Comparison of ENCODE assay signal across 19 cellular contexts in the genomic region with DNA sequence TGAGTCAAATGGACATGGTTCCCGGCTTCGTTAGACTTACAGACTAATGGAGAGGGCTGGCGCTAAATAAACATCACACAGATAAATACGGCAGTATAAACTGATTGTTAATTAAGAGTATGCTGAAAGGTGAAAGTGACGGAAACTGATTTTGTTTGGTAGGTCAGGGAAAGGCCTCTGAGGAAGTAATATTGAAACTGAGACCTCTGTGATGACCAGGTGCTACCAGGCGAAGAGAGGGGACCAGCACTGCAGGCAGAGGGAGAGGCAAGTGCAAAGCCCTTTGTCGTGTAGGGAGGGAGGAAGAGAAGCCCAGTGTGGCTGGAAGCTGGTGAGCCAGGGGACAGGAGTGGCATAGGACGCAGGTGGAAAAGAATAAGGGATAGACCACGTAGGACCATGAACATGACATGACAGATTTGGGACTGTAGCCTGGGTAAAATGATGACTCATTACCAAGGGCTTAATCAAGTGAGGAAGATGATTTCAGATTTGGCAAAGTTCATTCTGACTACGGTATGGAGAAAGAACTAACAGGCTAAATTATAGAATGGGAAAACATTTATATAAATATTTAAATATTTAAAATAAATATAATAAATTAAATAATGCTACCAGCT.
DNase-seq lines count a peak whose midpoint lies in the region; ATAC-seq, FAIRE-seq and TF ChIP-seq lines count a peak whose summit lies in the region.
"Had no signal": no experiment of that assay in that cellular context is flagged by ENCODE, and none has a peak within 500 bp of the region (broad histone marks: within the 10 kb centered on the region; RNA-seq: fewer than 3 reads in every experiment).

No MANE protein-coding gene starts in this region.

- no peak overlapping the region for H2AK5ac ChIP-seq in trophoblast cell (ENCODE audit: low read length)

- H3K9me3 ChIP-seq in astrocyte (ENCODE audit: insufficient read depth, low read depth, low read length) (no peaks in the 10 kb centered on the region), trophoblast cell (ENCODE audit: insufficient read depth, low read depth, low read length) (peaks cover 2% of the 10 kb centered on the region)

- no peak overlapping the region for H3K27ac Mint-ChIP-seq in astrocyte (ENCODE audit: unreplicated experiment)
- H3K27ac Mint-ChIP-seq: HFFc6, IgD-negative memory B cell had no signal

- no peak overlapping the region for H3K4ac ChIP-seq in trophoblast cell (ENCODE audit: low read depth, low read length)

- H2BK120ac ChIP-seq in trophoblast cell (ENCODE audit: insufficient read depth, low read length, poor library complexity): no peak overlapping the region

- no CpG with 5 or more reads among the region's 10 CpGs for WGBS in trophoblast cell (ENCODE audit: extremely low coverage, insufficient coverage, insufficient read length)

- H3K4me3 ChIP-seq in astrocyte (ENCODE audit: insufficient read depth, low read depth, low read length) (no peak overlapping the region), trophoblast cell (ENCODE audit: low read depth, low read length) (no peak overlapping the region)

- H4K20me1 ChIP-seq in astrocyte (ENCODE audit: insufficient read depth, low read length): no peaks in the 10 kb centered on the region

- peak overlapping the region; percentile 21 for H3K23ac ChIP-seq in trophoblast cell (ENCODE audit: low read length)

- no peaks in the 10 kb centered on the region for H3K79me1 ChIP-seq in trophoblast cell (ENCODE audit: low read length)

- no peak overlapping the region for H3K18ac ChIP-seq in trophoblast cell (ENCODE audit: low read length)

- no peaks in the 10 kb centered on the region for H3K27me3 Mint-ChIP-seq in astrocyte (ENCODE audit: low read depth, unreplicated experiment)
- H3K27me3 Mint-ChIP-seq: IgD-negative memory B cell had no signal

- H4K8ac ChIP-seq in trophoblast cell (ENCODE audit: low read depth, low read length): no peak overlapping the region

- H2BK12ac ChIP-seq in trophoblast cell (ENCODE audit: low read length): no peak overlapping the region

- no peak overlapping the region for H3K27ac ChIP-seq in astrocyte (ENCODE audit: low read depth, low read length)
- H3K27ac ChIP-seq in trophoblast cell (ENCODE audit: low read depth, low read length): no peak overlapping the region
- H3K27ac ChIP-seq: C4-2B had no signal

- TF ChIP-seq CTCF in astrocyte (IDR thresholded peaks at IDR 0.05; ENCODE audit: insufficient read depth, low read depth, low read length): no peak

- H3K27me3 ChIP-seq in astrocyte (ENCODE audit: insufficient read depth, low read length): no peaks in the 10 kb centered on the region
- H3K27me3 ChIP-seq in trophoblast cell (ENCODE audit: insufficient read depth, low read length): no peaks in the 10 kb centered on the region

- H4K91ac ChIP-seq in trophoblast cell (ENCODE audit: low read depth, low read length): no peak overlapping the region

- H3K4me3 Mint-ChIP-seq in astrocyte (ENCODE audit: unreplicated experiment): no peak overlapping the region
- H3K4me3 Mint-ChIP-seq: HFFc6, IgD-negative memory B cell had no signal

- no peak overlapping the region for H3K9ac ChIP-seq in astrocyte (ENCODE audit: low read length)
- no peak overlapping the region for H3K9ac ChIP-seq in trophoblast cell (ENCODE audit: low read length)

- H3K9me3 Mint-ChIP-seq in astrocyte (ENCODE audit: unreplicated experiment): no peaks in the 10 kb centered on the region
- H3K9me3 Mint-ChIP-seq: HFFc6 had no signal

- H2AFZ ChIP-seq in astrocyte (ENCODE audit: low read depth, low read length): no peak overlapping the region
- no peak overlapping the region for H2AFZ ChIP-seq in trophoblast cell (ENCODE audit: insufficient read depth, low read length, poor library complexity)

- FAIRE-seq in astrocyte (lab: Jason Lieb, UNC): no peak
- FAIRE-seq: GM19239, H54 had no signal

- H4K12ac ChIP-seq in trophoblast cell (ENCODE audit: low read depth, low read length): no peak overlapping the region

- no peaks in the 10 kb centered on the region for H3K36me3 ChIP-seq in astrocyte (ENCODE audit: insufficient read depth, low read length)
- H3K36me3 ChIP-seq in trophoblast cell (ENCODE audit: control insufficient read depth in 1 of 2, insufficient read depth in 2 of 2, low read length in 2 of 2): no peaks in the 10 kb centered on the region

- no peaks in the 10 kb centered on the region for H3K36me3 Mint-ChIP-seq in astrocyte (ENCODE audit: low read depth, unreplicated experiment)
- H3K36me3 Mint-ChIP-seq: IgD-negative memory B cell had no signal

- H3K4me1 ChIP-seq in astrocyte (ENCODE audit: insufficient read depth, low read length) (peaks cover 6% of the 10 kb centered on the region), trophoblast cell (ENCODE audit: control insufficient read depth in 1 of 2, insufficient read depth in 2 of 2, low read length in 2 of 2) (no peaks in the 10 kb centered on the region)

- H3K4me1 Mint-ChIP-seq in astrocyte (ENCODE audit: low read depth, unreplicated experiment): peaks cover 6% of the 10 kb centered on the region
- H3K4me1 Mint-ChIP-seq: IgD-negative memory B cell had no signal

- peak; percentile 53 for ATAC-seq in HG02678 (IDR thresholded peaks at IDR 0.05; ENCODE audit: unreplicated experiment)
- no peak for ATAC-seq in GM21619 (IDR thresholded peaks at IDR 0.05; ENCODE audit: unreplicated experiment)

- no peak overlapping the region for H2BK5ac ChIP-seq in trophoblast cell (ENCODE audit: low read depth, low read length, poor library complexity)

- no peak overlapping the region for H3K14ac ChIP-seq in trophoblast cell (ENCODE audit: low read length)

- H3K4me2 ChIP-seq in astrocyte (ENCODE audit: low read length): no peak overlapping the region
- H3K4me2 ChIP-seq in trophoblast cell (ENCODE audit: low read length): no peak overlapping the region

- DNase-seq in Daoy (ENCODE audit: low read depth) (peak; percentile 7), astrocyte (ENCODE audit: low read depth) (peak; percentile 10), trophoblast cell (no peak), SW 1271 (lab: John Stamatoyannopoulos, UW) (no peak), anterior cingulate cortex (lab: John Stamatoyannopoulos, UW) (no peak)
- DNase-seq: AML-193, GDM1, HFFc6, Kasumi-1, MM.1S, NCI-H1092, NCI-H1436 treated with DMSO at 0.1 percent for 48 hours, NCI-H2029 had no signal

- H3K79me2 ChIP-seq in astrocyte (ENCODE audit: insufficient read depth, low read length): no peaks in the 10 kb centered on the region
- no peaks in the 10 kb centered on the region for H3K79me2 ChIP-seq in trophoblast cell (ENCODE audit: control insufficient read depth, insufficient read depth, low read length, poor library complexity)

Comparison
In these comparisons a context has a peak if more than half of its experiments do, and no peak if none do; other contexts are left out.
1. DNase-seq: peak in Daoy (single experiment) and astrocyte (single experiment); none in trophoblast cell (0 of 2), SW 1271 (0 of 2) and anterior cingulate cortex (0 of 58).